ENCODE assay signal across 8 cellular contexts in genomic region chr13:34941436-34941834, GRCh38. TPM values are rescaled to one million over a fixed set of nuclear protein-coding genes. Genes with fewer than 3 reads are reported as not detected.
DNase-seq lines count a peak whose midpoint lies in the region; ATAC-seq, FAIRE-seq and TF ChIP-seq lines count a peak whose summit lies in the region.

No MANE protein-coding gene starts in this region.

- H3K4me3 Mint-ChIP-seq in T-cell: peak overlapping the region; percentile 81 to 95 (median 85)
- peak overlapping the region; percentile 78 for H3K4me3 Mint-ChIP-seq in glutamatergic neuron (ENCODE audit: unreplicated experiment)

- CTCF ChIA-PET in GM10248 (lab: Yijun Ruan, JAX): no interaction called here
- CTCF ChIA-PET in T-cell (lab: Charles Lee): no interaction called here

- POLR2A ChIA-PET in GM10248 (lab: Yijun Ruan, JAX): no interaction called here
- POLR2A ChIA-PET in T-cell (lab: Charles Lee): no interaction called here

- no peak overlapping the region for H3K27ac Mint-ChIP-seq in T-cell
- H3K27ac Mint-ChIP-seq in glutamatergic neuron (ENCODE audit: unreplicated experiment): peak overlapping the region; percentile 26

- TF ChIP-seq CTCF in GM10248 (IDR thresholded peaks at IDR 0.05; ENCODE audit: control extremely low read depth, extremely low read depth, low read depth, missing control alignments): no peak
- TF ChIP-seq CTCF in glutamatergic neuron (IDR thresholded peaks at IDR 0.05; ENCODE audit: partially characterized antibody, unreplicated experiment): no peak

- peak; percentile 5 for DNase-seq in GM10248 (ENCODE audit: extremely low spot score)
- DNase-seq in T-cell: no peak
- no peak for DNase-seq in glutamatergic neuron
- peak; percentile 31 for DNase-seq in putamen (ENCODE audit: low spot score)
- DNase-seq in NCI-H1048 (lab: John Stamatoyannopoulos, UW): no peak
- no peak for DNase-seq in NCI-H1092 (lab: John Stamatoyannopoulos, UW)
- no peak for DNase-seq in NCI-H1436 (lab: John Stamatoyannopoulos, UW)
- no peak for DNase-seq in frontal cortex (ENCODE audit: low spot score in 2 of 2)

- ATAC-seq in T-cell (replicated peaks in 1 of 4): peak in 1 of 4 experiments; percentile 4

- H3K4me1 Mint-ChIP-seq in T-cell (peaks cover 20 to 25% (median 25%) of the 10 kb centered on the region in 3 donors), glutamatergic neuron (ENCODE audit: low read depth, unreplicated experiment) (peaks cover 9% of the 10 kb centered on the region)

- H3K27me3 Mint-ChIP-seq in T-cell (peaks cover 20 to 28% of the 10 kb centered on the region in 2 donors), glutamatergic neuron (ENCODE audit: unreplicated experiment) (peaks cover 6% of the 10 kb centered on the region)

- H3K9me3 Mint-ChIP-seq in T-cell: no peaks in the 10 kb centered on the region
- H3K9me3 Mint-ChIP-seq in glutamatergic neuron (ENCODE audit: unreplicated experiment): peaks cover 4% of the 10 kb centered on the region

- no peaks in the 10 kb centered on the region for H3K36me3 Mint-ChIP-seq in T-cell
- no peaks in the 10 kb centered on the region for H3K36me3 Mint-ChIP-seq in glutamatergic neuron (ENCODE audit: unreplicated experiment)

- FAIRE-seq in frontal cortex (lab: Jason Lieb, UNC): no peak

RNA-seq across cellular contexts. Expression of gene NBEA, which starts 0.6 kb away (rescaled TPM):
- total RNA-seq in T-cell (1 to 10 TPM; 1.3 to 8.7 (median 3.7) TPM), glutamatergic neuron (ENCODE audit: unreplicated experiment) (48.3 TPM), frontal cortex (209 TPM)

Comparison
In these comparisons a context has a peak if more than half of its experiments do, and no peak if none do; other contexts are left out.
1. DNase-seq: peak in GM10248 (single experiment) and putamen (single experiment); none in T-cell (0 of 34), glutamatergic neuron (single experiment), NCI-H1048 (single experiment), NCI-H1092 (single experiment), NCI-H1436 (single experiment) and frontal cortex (0 of 2).